13 cellular contexts compared by ENCODE assay signal in genomic region chr2:216553093-216553478, GRCh38. TPM values are rescaled to one million over a fixed set of nuclear protein-coding genes. Genes with fewer than 3 reads are reported as not detected.
DNase-seq lines count a peak whose midpoint lies in the region; ATAC-seq and TF ChIP-seq lines count a peak whose summit lies in the region.
"Had no signal": no experiment of that assay in that cellular context is flagged by ENCODE, and none has a peak within 500 bp of the region (broad histone marks: within the 10 kb centered on the region; RNA-seq: fewer than 3 reads in every experiment).

No MANE protein-coding gene starts in this region.

- H2BK15ac ChIP-seq in mesendoderm (replicated peaks; ENCODE audit: low read depth), result no peak overlapping the region

- BruUV-seq in MCF 10A (replicated peaks; lab: Mats Ljungman, UMichigan), result no TSS peak

- no peak overlapping the region for H2BK5ac ChIP-seq in mesendoderm (ENCODE audit: low read length)

- no peak overlapping the region for H3K4me3 ChIP-seq in breast epithelium
- no peak overlapping the region for H3K4me3 ChIP-seq in mesendoderm (ENCODE audit: low read length)
- H3K4me3 ChIP-seq: smooth muscle cell had no signal

- no peak overlapping the region for H4K8ac ChIP-seq in mesendoderm (ENCODE audit: low read depth, low read length)

- H2AK5ac ChIP-seq in mesendoderm (ENCODE audit: low read length), result no peak overlapping the region

- ATAC-seq in GM18520 (IDR thresholded peaks at IDR 0.05; ENCODE audit: unreplicated experiment), result no peak
- ATAC-seq: activated naive CD8-positive, alpha-beta T cell treated with anti-CD3 and anti-CD28 coated beads, Interleukin-2, amount 50 U/mL, for 24 hours had no signal

- no peaks in the 10 kb centered on the region for H3K79me2 ChIP-seq in mesendoderm (ENCODE audit: control insufficient read depth, insufficient read depth, low read length)

- H3K4me1 ChIP-seq in breast epithelium (no peaks in the 10 kb centered on the region), mesendoderm (ENCODE audit: control insufficient read depth, low read depth, low read length) (peaks cover 4% of the 10 kb centered on the region)

- H3K27me3 Mint-ChIP-seq in MCF 10A (ENCODE audit: insufficient read depth, unreplicated experiment) (no peaks in the 10 kb centered on the region), chondrocyte (ENCODE audit: low read depth) (no peaks in the 10 kb centered on the region)
- peaks cover 7% of the 10 kb centered on the region for H3K27me3 Mint-ChIP-seq in activated T-helper 1 cell treated with anti-CD3 and anti-CD28 coated beads, Interleukin-12 subunit alpha, Interleukin-12 subunit beta, Interleukin-2, Interleukin-4 antibody, amounts not matched to agents 30 ng/mL and 10 ng/mL and 1 ng/mL, durations not matched to agents 14 hours and 24 hours and 36 hours (ENCODE audit: insufficient read depth)

- H3K36me3 ChIP-seq in breast epithelium (no peaks in the 10 kb centered on the region), mesendoderm (ENCODE audit: control insufficient read depth, insufficient read depth, low read length) (no peaks in the 10 kb centered on the region)

- H3K36me3 Mint-ChIP-seq in MCF 10A (ENCODE audit: insufficient read depth, unreplicated experiment), result peaks cover 6% of the 10 kb centered on the region
- no peaks in the 10 kb centered on the region for H3K36me3 Mint-ChIP-seq in chondrocyte (ENCODE audit: low read depth)
- H3K36me3 Mint-ChIP-seq in activated T-helper 1 cell treated with anti-CD3 and anti-CD28 coated beads, Interleukin-12 subunit alpha, Interleukin-12 subunit beta, Interleukin-2, Interleukin-4 antibody, amounts not matched to agents 30 ng/mL and 10 ng/mL and 1 ng/mL, durations not matched to agents 14 hours and 24 hours and 36 hours (ENCODE audit: low read depth), result no peaks in the 10 kb centered on the region

- POLR2A ChIA-PET in MCF 10A (lab: Yijun Ruan, JAX), result interaction anchor here (2.8 kb wide), 1 partner anchor 12 kb away, joined by 32 read pairs; no protein-coding TSS in a partner anchor

- peak overlapping the region; percentile 33 for H3K23ac ChIP-seq in mesendoderm (ENCODE audit: low read length)

- H3K4me3 Mint-ChIP-seq in MCF 10A (ENCODE audit: unreplicated experiment), result no peak overlapping the region
- no peak overlapping the region for H3K4me3 Mint-ChIP-seq in chondrocyte (ENCODE audit: unreplicated experiment)
- H3K4me3 Mint-ChIP-seq in activated T-helper 1 cell treated with anti-CD3 and anti-CD28 coated beads, Interleukin-12 subunit alpha, Interleukin-12 subunit beta, Interleukin-2, Interleukin-4 antibody, amounts not matched to agents 30 ng/mL and 10 ng/mL and 1 ng/mL, durations not matched to agents 14 hours and 24 hours and 36 hours, result no peak overlapping the region
- H3K4me3 Mint-ChIP-seq: activated naive CD8-positive, alpha-beta T cell treated with anti-CD3 and anti-CD28 coated beads, Interleukin-2, amount 50 U/mL, for 24 hours had no signal

- H3K79me1 ChIP-seq in mesendoderm (ENCODE audit: low read length), result no peaks in the 10 kb centered on the region

- H3K4me2 ChIP-seq in mesendoderm (ENCODE audit: low read length), result no peak overlapping the region
- H3K4me2 ChIP-seq: smooth muscle cell had no signal

- H2BK120ac ChIP-seq in mesendoderm (ENCODE audit: low read depth, low read length), result no peak overlapping the region

- no peak overlapping the region for H4K5ac ChIP-seq in mesendoderm (ENCODE audit: low read length)

- intact Hi-C loops in MCF 10A (cut with micrococcal nuclease), result no loop called here
- intact Hi-C loops in breast epithelium (cut with DNase I; ENCODE audit: low total_unique reads), result no loop called here
- intact Hi-C loops in activated T-helper 1 cell treated with anti-CD3 and anti-CD28 coated beads, Interleukin-12 subunit alpha, Interleukin-12 subunit beta, Interleukin-2, Interleukin-4 antibody, amounts not matched to agents 30 ng/mL and 10 ng/mL and 1 ng/mL, durations not matched to agents 14 hours and 24 hours and 36 hours (cut with micrococcal nuclease), result no loop called here

- peak overlapping the region in 1 of 2 donors; percentile 23 for H3K27ac ChIP-seq in breast epithelium
- H3K27ac ChIP-seq in mesendoderm (ENCODE audit: low read depth, low read length), result no peak overlapping the region

- CTCF ChIA-PET in MCF 10A (lab: Yijun Ruan, JAX), result no interaction called here

- DNase-seq in MCF 10A (ENCODE audit: unreplicated experiment) (no peak), breast epithelium (ENCODE audit: low spot score in 2 of 2) (no peak), chondrocyte (ENCODE audit: low spot score) (no peak), mesendoderm (peak; percentile 25), NCI-H187 (lab: John Stamatoyannopoulos, UW) (no peak)
- no peak for DNase-seq in activated T-helper 1 cell treated with anti-CD3 and anti-CD28 coated beads, Interleukin-12 subunit alpha, Interleukin-12 subunit beta, Interleukin-2, Interleukin-4 antibody, amounts not matched to agents 30 ng/mL and 10 ng/mL and 1 ng/mL, durations not matched to agents 14 hours and 24 hours and 36 hours (ENCODE audit: low spot score)
- DNase-seq in stimulated activated CD4-positive, alpha-beta T cell treated with anti-CD3 and anti-CD28 coated beads, Interleukin-4, amount 100 ng/mL, for 24 hours, result no peak
- DNase-seq: activated naive CD8-positive, alpha-beta T cell treated with anti-CD3 and anti-CD28 coated beads, Interleukin-2, amount 50 U/mL, for 24 hours; COR-L47; NCI-H2107; NK-92 treated with Interleukin-12 subunit alpha and Interleukin-12 subunit beta, amount 100 ng/mL, for 24 hours had no signal

- H3K18ac ChIP-seq in mesendoderm (ENCODE audit: low read length), result no peak overlapping the region

- TF ChIP-seq CTCF in MCF 10A (IDR thresholded peaks at IDR 0.05; ENCODE audit: unreplicated experiment), result no peak
- no peak for TF ChIP-seq CTCF in breast epithelium (IDR thresholded peaks at IDR 0.05)
- TF ChIP-seq CTCF in chondrocyte (IDR thresholded peaks at IDR 0.05), result no peak

- no peak for TF ChIP-seq POLR2A in breast epithelium (IDR thresholded peaks at IDR 0.05)

- H3K56ac ChIP-seq in mesendoderm (ENCODE audit: low read length), result no peak overlapping the region

- H3K4ac ChIP-seq in mesendoderm (ENCODE audit: low read depth, low read length), result no peak overlapping the region

- WGBS in mesendoderm (ENCODE audit: extremely low coverage, insufficient coverage, low lambda C conversion rate), result no CpG with 5 or more reads among the region's 1 CpG

- no peaks in the 10 kb centered on the region for H3K9me3 ChIP-seq in breast epithelium

- no peaks in the 10 kb centered on the region for H3K27me3 ChIP-seq in breast epithelium
- H3K27me3 ChIP-seq in mesendoderm (ENCODE audit: insufficient read depth, low read length, poor library complexity), result no peaks in the 10 kb centered on the region

- peak overlapping the region; percentile 94 for H3K27ac Mint-ChIP-seq in MCF 10A (ENCODE audit: low read depth, unreplicated experiment)
- H3K27ac Mint-ChIP-seq in chondrocyte (ENCODE audit: unreplicated experiment), result peak overlapping the region; percentile 91
- H3K27ac Mint-ChIP-seq in activated T-helper 1 cell treated with anti-CD3 and anti-CD28 coated beads, Interleukin-12 subunit alpha, Interleukin-12 subunit beta, Interleukin-2, Interleukin-4 antibody, amounts not matched to agents 30 ng/mL and 10 ng/mL and 1 ng/mL, durations not matched to agents 14 hours and 24 hours and 36 hours, result no peak overlapping the region
- H3K27ac Mint-ChIP-seq: activated naive CD8-positive, alpha-beta T cell treated with anti-CD3 and anti-CD28 coated beads, Interleukin-2, amount 50 U/mL, for 24 hours had no signal

- H3K9me3 Mint-ChIP-seq in MCF 10A (ENCODE audit: unreplicated experiment) (no peaks in the 10 kb centered on the region), chondrocyte (ENCODE audit: low read depth) (no peaks in the 10 kb centered on the region)
- no peaks in the 10 kb centered on the region for H3K9me3 Mint-ChIP-seq in activated T-helper 1 cell treated with anti-CD3 and anti-CD28 coated beads, Interleukin-12 subunit alpha, Interleukin-12 subunit beta, Interleukin-2, Interleukin-4 antibody, amounts not matched to agents 30 ng/mL and 10 ng/mL and 1 ng/mL, durations not matched to agents 14 hours and 24 hours and 36 hours
- H3K9me3 Mint-ChIP-seq: activated naive CD8-positive, alpha-beta T cell treated with anti-CD3 and anti-CD28 coated beads, Interleukin-2, amount 50 U/mL, for 24 hours had no signal

- H3K9ac ChIP-seq in mesendoderm (ENCODE audit: low read length), result no peak overlapping the region

- H3K4me1 Mint-ChIP-seq in MCF 10A (ENCODE audit: insufficient read depth, unreplicated experiment), result peaks cover 39% of the 10 kb centered on the region
- peaks cover 97% of the 10 kb centered on the region for H3K4me1 Mint-ChIP-seq in chondrocyte (ENCODE audit: low read depth)
- no peaks in the 10 kb centered on the region for H3K4me1 Mint-ChIP-seq in activated T-helper 1 cell treated with anti-CD3 and anti-CD28 coated beads, Interleukin-12 subunit alpha, Interleukin-12 subunit beta, Interleukin-2, Interleukin-4 antibody, amounts not matched to agents 30 ng/mL and 10 ng/mL and 1 ng/mL, durations not matched to agents 14 hours and 24 hours and 36 hours (ENCODE audit: low read depth)

RNA-seq across cellular contexts. Expression of gene RPL37A, which starts 54.4 kb away (rescaled TPM):
- 4,349 and 4,745 TPM in 2 replicates for total RNA-seq in MCF 10A (2022)
- 1,000 to 10,000 TPM; 1,604 to 2,277 (median 1,692) TPM for total RNA-seq in breast epithelium
- 2,015 to 2,317 TPM (median 2,049 TPM) in 3 replicates for total RNA-seq in chondrocyte
- polyA plus RNA-seq in mesendoderm (2013, experiment 1 of 2), result 10,990 TPM
- 10,919 TPM for polyA plus RNA-seq in mesendoderm (2013, experiment 2 of 2)
- total RNA-seq in activated T-helper 1 cell treated with anti-CD3 and anti-CD28 coated beads, Interleukin-12 subunit alpha, Interleukin-12 subunit beta, Interleukin-2, Interleukin-4 antibody, amounts not matched to agents 30 ng/mL and 10 ng/mL and 1 ng/mL, durations not matched to agents 14 hours and 24 hours and 36 hours, result 2,803 and 2,922 TPM in 2 replicates
